23 cellular contexts compared by ENCODE assay signal in the genomic region with DNA sequence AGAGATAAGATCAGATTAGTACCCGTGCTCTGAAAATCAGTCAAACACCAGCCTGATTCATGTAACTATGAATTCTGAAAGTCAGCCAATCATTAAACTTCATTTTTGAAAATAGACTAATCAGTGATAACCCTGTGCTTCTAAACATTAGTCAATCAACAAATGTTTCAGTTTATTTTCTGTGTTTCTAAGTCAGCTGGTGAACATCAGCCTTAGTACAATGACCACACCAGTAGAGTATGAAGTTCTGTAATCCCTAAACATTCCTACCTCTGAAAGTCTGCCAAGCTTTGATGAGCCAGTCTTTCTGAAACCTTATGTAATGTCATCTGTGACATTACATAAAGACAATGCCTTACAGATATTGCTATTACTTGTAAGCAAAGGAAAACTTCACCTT.
A peak's percentile ranks its signal among the peaks of the same experiment; 100 is the strongest.
DNase-seq lines count a peak whose midpoint lies in the region; FAIRE-seq and TF ChIP-seq lines count a peak whose summit lies in the region.
"Had no signal": no experiment of that assay in that cellular context is flagged by ENCODE, and none has a peak within 500 bp of the region (broad histone marks: within the 10 kb centered on the region; RNA-seq: fewer than 3 reads in every experiment).

No MANE protein-coding gene starts in this region.

- no peak for FAIRE-seq in urothelium cell line (lab: Jason Lieb, UNC)

- no peak overlapping the region for H3K27ac ChIP-seq in hepatocyte
- H3K27ac ChIP-seq: esophagus muscularis mucosa, left ventricle myocardium inferior, neutrophil, SJCRH30 had no signal

- H3K9me2 ChIP-seq in hepatocyte (replicated peaks; ENCODE audit: insufficient read depth), result no peaks in the 10 kb centered on the region

- TF ChIP-seq CTCF in hepatocyte (IDR thresholded peaks at IDR 0.05; ENCODE audit: poor library complexity), result no peak

- no peaks in the 10 kb centered on the region for H4K20me1 ChIP-seq in hepatocyte (ENCODE audit: insufficient read depth, poor library complexity, severe bottlenecking)

- H3K27me3 ChIP-seq in hepatocyte, result no peaks in the 10 kb centered on the region
- H3K27me3 ChIP-seq: BE2C, esophagus muscularis mucosa, neutrophil, SJCRH30 had no signal

- DNase-seq in HS-5 (ENCODE audit: low read depth) (peak; percentile 88), astrocyte of the hippocampus (ENCODE audit: low read depth, low spot score) (peak; percentile 42), hepatocyte (ENCODE audit: low spot score) (peak; percentile 6), urothelium cell line (ENCODE audit: low spot score) (peak; percentile 32), amniotic stem cell (lab: John Stamatoyannopoulos, UW) (no peak), cerebellar cortex (ENCODE audit: low spot score) (no peak)
- DNase-seq in activated CD4-positive, CD25-positive, alpha-beta regulatory T cell (lab: John Stamatoyannopoulos, UW), result no peak
- DNase-seq: activated CD4-positive, alpha-beta T cell treated with anti-CD3 and anti-CD28 coated beads, Interleukin-2, amount 10 ng/mL, durations not matched to agents 24 days and 14 days; BE2C; central memory CD4-positive, alpha-beta T cell; effector CD8-positive, alpha-beta T cell; glutamatergic neuron; left ventricle myocardium inferior; MM.1S; NCI-H1436; NCI-H774; retina; stimulated activated CD4-positive, alpha-beta T cell treated with anti-CD3 and anti-CD28 coated beads, Interleukin-12 subunit alpha, Interleukin-12 subunit beta, amount 100 ng/mL, for 4 hours; T-helper 1 cell had no signal

- H3K9me3 ChIP-seq in hepatocyte (ENCODE audit: low read depth), result no peaks in the 10 kb centered on the region
- H3K9me3 ChIP-seq: BE2C, esophagus muscularis mucosa, HAP-1, left ventricle myocardium inferior, neutrophil, SJCRH30 had no signal

- no peaks in the 10 kb centered on the region for H3K4me1 ChIP-seq in hepatocyte (ENCODE audit: insufficient read depth)
- H3K4me1 ChIP-seq: BE2C, HAP-1, left ventricle myocardium inferior had no signal

- no peaks in the 10 kb centered on the region for H3K79me2 ChIP-seq in hepatocyte

- no peak overlapping the region for H2AFZ ChIP-seq in hepatocyte

- no peaks in the 10 kb centered on the region for H3K36me3 ChIP-seq in hepatocyte (replicated peaks; ENCODE audit: insufficient read depth, low read depth)
- H3K36me3 ChIP-seq: BE2C, esophagus muscularis mucosa, HAP-1, left ventricle myocardium inferior, neutrophil, SJCRH30 had no signal

- 60% methylated on average over 1 of the region's 1 CpG for WGBS in hepatocyte (ENCODE audit: low lambda C conversion rate, missing lambda C conversion rate)

- H3K4me2 ChIP-seq in hepatocyte, result no peak overlapping the region

- H3K4me3 ChIP-seq in hepatocyte, result no peak overlapping the region
- H3K4me3 ChIP-seq: esophagus muscularis mucosa, HAP-1, left ventricle myocardium inferior, SJCRH30 had no signal

Comparison
In these comparisons a context has a peak if more than half of its experiments do, and no peak if none do; other contexts are left out.
1. DNase-seq: peak in HS-5 (single experiment), astrocyte of the hippocampus (single experiment), hepatocyte (single experiment) and urothelium cell line (single experiment); none in amniotic stem cell (single experiment), activated CD4-positive, CD25-positive, alpha-beta regulatory T cell (0 of 4) and cerebellar cortex (single experiment).